ENCODE assay signal across 7 cellular contexts in the genomic region with DNA sequence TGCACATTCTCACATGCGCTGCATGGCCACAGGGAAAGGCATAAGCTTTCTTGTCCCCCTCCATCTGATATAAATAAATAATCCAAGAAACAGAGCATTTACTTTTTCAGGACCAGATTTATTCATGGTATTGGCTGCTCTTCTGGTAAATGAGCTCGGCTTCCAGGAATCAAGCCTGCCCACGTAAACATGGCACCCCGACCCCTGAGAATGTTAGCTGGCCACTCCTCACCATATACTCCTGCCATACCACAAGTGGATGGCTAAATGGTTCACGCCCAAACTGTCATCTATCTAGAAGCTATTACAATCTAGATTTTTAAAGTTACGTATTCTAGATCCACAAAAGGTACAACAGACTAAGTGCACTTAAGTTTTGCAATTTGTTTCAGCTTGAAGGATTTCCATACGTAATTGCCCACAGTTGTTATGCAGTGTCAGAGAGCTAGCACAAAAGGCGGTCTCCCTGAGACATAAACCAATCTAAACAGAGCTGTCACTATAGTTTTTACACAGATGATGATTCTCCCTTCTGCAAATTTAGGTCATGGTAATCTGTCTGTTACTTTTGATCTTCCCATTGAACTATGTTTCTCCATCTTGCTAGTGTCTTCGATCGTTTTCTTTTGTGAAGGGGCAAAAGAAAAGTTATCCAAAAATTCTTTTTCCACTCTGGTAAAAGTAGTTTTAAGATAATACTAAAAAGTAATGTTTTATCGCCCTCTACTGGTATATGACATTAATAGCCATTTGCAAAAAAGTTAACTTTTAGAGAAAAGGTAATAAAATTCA. TPM values are rescaled to one million over a fixed set of nuclear protein-coding genes. Genes with fewer than 3 reads are reported as not detected.
DNase-seq lines count a peak whose midpoint lies in the region; ATAC-seq and TF ChIP-seq lines count a peak whose summit lies in the region.

No MANE protein-coding gene starts in this region.

- no peaks in the 10 kb centered on the region for H3K36me3 ChIP-seq in left lung
- no peaks in the 10 kb centered on the region for H3K36me3 ChIP-seq in aorta (ENCODE audit: control insufficient read depth in 1 of 2, insufficient read depth in 2 of 2, low read length in 1 of 2)

- H3K4me3 ChIP-seq in GM12865 (ENCODE audit: low read depth, low read length) = no peak overlapping the region
- H3K4me3 ChIP-seq in left lung = no peak overlapping the region
- no peak overlapping the region for H3K4me3 ChIP-seq in aorta (ENCODE audit: low read length in 2 of 2)

- no peak overlapping the region for H3K27ac ChIP-seq in left lung
- H3K27ac ChIP-seq in aorta (ENCODE audit: low read depth in 1 of 2, low read length in 2 of 2) = no peak overlapping the region

- peaks cover 0 to 6% of the 10 kb centered on the region in 2 donors for H3K4me1 ChIP-seq in left lung
- H3K4me1 ChIP-seq in aorta (ENCODE audit: control insufficient read depth in 1 of 2, insufficient read depth in 2 of 2, low read length in 2 of 2) = no peaks in the 10 kb centered on the region

- TF ChIP-seq CTCF in GM12865 (IDR thresholded peaks at IDR 0.05; ENCODE audit: insufficient read depth, low read depth, low read length, missing control alignments) (peak; percentile 26), left lung (IDR thresholded peaks at IDR 0.05) (peak; percentile 57 to 58)

- ATAC-seq in left lung = peak; percentile 58
- ATAC-seq in aorta (ENCODE audit: low FRiP score) = peak; percentile 76

- H3K27me3 ChIP-seq in left lung (no peaks in the 10 kb centered on the region), aorta (ENCODE audit: control insufficient read depth in 1 of 2, insufficient read depth in 2 of 2, low read length in 1 of 2) (no peaks in the 10 kb centered on the region)

- no peaks in the 10 kb centered on the region for H3K9me3 ChIP-seq in left lung
- no peaks in the 10 kb centered on the region for H3K9me3 ChIP-seq in aorta (ENCODE audit: control insufficient read depth, low read length)

- 39 to 41% methylated on average over 11 of the region's 11 CpGs for WGBS in aorta, 2 donors

- intact Hi-C loops in left lung (cut with DNase I) = loop anchor here in 1 of 2 donors (10.0 kb wide), 1 partner anchor 618 kb away; no protein-coding TSS in a partner anchor
- intact Hi-C loops in aorta (cut with DNase I) = loop anchor here (2.0 to 10.0 kb wide), 3 partner anchors 614 to 998 kb away; no protein-coding TSS in a partner anchor

- peak; percentile 21 for DNase-seq in GM12865 (ENCODE audit: low read depth)
- DNase-seq in MV-4-11 (lab: John Stamatoyannopoulos, UW) = peak; percentile 47
- peak; percentile 51 for DNase-seq in amniotic epithelial cell (ENCODE audit: low read depth)
- DNase-seq in left lung = no peak
- no peak for DNase-seq in aorta
- DNase-seq in activated CD4-positive, alpha-beta T cell treated with anti-CD3 and anti-CD28 coated beads, Interleukin-2, amount 50 U/mL, for 48 hours = no peak
- no peak for DNase-seq in effector CD4-positive, alpha-beta T cell

RNA-seq across cellular contexts. Expression of gene FOXO1, which starts 16.2 kb away (rescaled TPM):
- total RNA-seq in left lung (10 to 100 TPM; 19.3 to 24.0 TPM), aorta (10 to 100 TPM; 30.4 to 33.4 TPM)
- 1 to 10 TPM; 4.1 to 8.2 TPM for polyA plus RNA-seq in aorta

Comparison
In these comparisons a context has a peak if more than half of its experiments do, and no peak if none do; other contexts are left out.
1. DNase-seq: peak in GM12865 (single experiment), MV-4-11 (single experiment) and amniotic epithelial cell (single experiment); none in left lung (0 of 2), aorta (0 of 2), activated CD4-positive, alpha-beta T cell treated with anti-CD3 and anti-CD28 coated beads, Interleukin-2, amount 50 U/mL, for 48 hours (0 of 2) and effector CD4-positive, alpha-beta T cell (single experiment).